ENCODE assay signal across 11 cellular contexts in the genomic region with DNA sequence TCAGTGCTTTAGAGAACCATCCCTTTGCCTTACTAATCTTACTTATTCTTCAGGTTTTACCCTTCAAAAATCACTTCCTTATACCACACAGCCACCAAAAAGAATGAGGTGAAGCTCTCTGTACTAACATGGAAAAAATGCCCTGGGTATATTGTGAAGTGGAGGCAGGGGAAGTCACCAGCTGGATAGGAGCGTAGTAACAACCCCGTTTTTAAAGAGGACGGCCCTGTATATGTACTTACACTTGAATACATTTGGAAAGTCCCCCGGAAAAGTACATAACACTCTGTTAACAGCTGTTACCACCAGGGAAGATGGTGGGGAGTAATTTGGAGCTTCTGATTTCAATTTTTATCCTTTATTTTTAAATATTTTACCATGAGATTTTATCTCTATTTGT. TPM values are rescaled to one million over a fixed set of nuclear protein-coding genes. Genes with fewer than 3 reads are reported as not detected.
DNase-seq lines count a peak whose midpoint lies in the region; ATAC-seq, FAIRE-seq and TF ChIP-seq lines count a peak whose summit lies in the region.
"Had no signal": no experiment of that assay in that cellular context is flagged by ENCODE, and none has a peak within 500 bp of the region (broad histone marks: within the 10 kb centered on the region; RNA-seq: fewer than 3 reads in every experiment).

No MANE protein-coding gene starts in this region.

- no peak for FAIRE-seq in kidney (lab: Jason Lieb, UNC)

- H3K4me3 ChIP-seq in cardiac muscle cell (no peak overlapping the region), RWPE2 (ENCODE audit: severe bottlenecking) (no peak overlapping the region), fibroblast of lung (replicated peaks in 1 of 4; ENCODE audit: control extremely low read depth in 1 of 4, insufficient read depth in 1 of 4, low read depth in 3 of 4, low read length in 4 of 4) (no peak overlapping the region), upper lobe of right lung (no peak overlapping the region), kidney (ENCODE audit: low read length in 2 of 2) (no peak overlapping the region)
- H3K4me3 ChIP-seq: dorsolateral prefrontal cortex, vagina had no signal

- no peaks in the 10 kb centered on the region for H4K20me1 ChIP-seq in fibroblast of lung (ENCODE audit: control insufficient read depth, extremely low read depth, insufficient read depth, low read length)

- H2AFZ ChIP-seq in fibroblast of lung (ENCODE audit: low read length): peak overlapping the region; percentile 7
- H2AFZ ChIP-seq: parathyroid adenoma had no signal

- H3K79me2 ChIP-seq in fibroblast of lung (ENCODE audit: control insufficient read depth, insufficient read depth, low read length): no peaks in the 10 kb centered on the region
- H3K79me2 ChIP-seq: parathyroid adenoma had no signal

- H3K9me3 ChIP-seq in cardiac muscle cell (ENCODE audit: low read depth) (no peaks in the 10 kb centered on the region), RWPE2 (ENCODE audit: severe bottlenecking) (no peaks in the 10 kb centered on the region), fibroblast of lung (ENCODE audit: control insufficient read depth, insufficient read depth, low read depth, low read length) (no peaks in the 10 kb centered on the region), upper lobe of right lung (no peaks in the 10 kb centered on the region), kidney (ENCODE audit: control insufficient read depth in 1 of 2, low read length in 2 of 2) (no peaks in the 10 kb centered on the region)
- H3K9me3 ChIP-seq: vagina had no signal

- peak; percentile 15; the same call in 1 of the 3 replicates for ATAC-seq in RWPE2 (ENCODE audit: low read depth)
- ATAC-seq in upper lobe of right lung: peak; percentile 45
- ATAC-seq in GM21529 (IDR thresholded peaks at IDR 0.05; ENCODE audit: unreplicated experiment): no peak

- no peak overlapping the region for H3K4me2 ChIP-seq in fibroblast of lung (ENCODE audit: extremely low read depth, insufficient read depth, low read length)

- no peak overlapping the region for H3K9ac ChIP-seq in fibroblast of lung (ENCODE audit: insufficient read depth, low read length)
- no peak overlapping the region for H3K9ac ChIP-seq in kidney (ENCODE audit: low read length in 2 of 2)
- H3K9ac ChIP-seq: parathyroid adenoma had no signal

- DNase-seq in cardiac muscle cell (ENCODE audit: low read depth in 1 of 2, low spot score in 1 of 2) (peak in 1 of 2 donors; percentile 13), cardiac septum (ENCODE audit: low spot score) (no peak), RWPE2 (ENCODE audit: low spot score) (no peak), fibroblast of lung (ENCODE audit: low read depth in 2 of 2) (peak in 1 of 2 donors; percentile 24), upper lobe of right lung (no peak), inferior parietal cortex (ENCODE audit: extremely low spot score) (no peak), kidney (no peak)
- DNase-seq: dorsolateral prefrontal cortex had no signal

- H3K36me3 ChIP-seq in cardiac muscle cell (no peaks in the 10 kb centered on the region), RWPE2 (ENCODE audit: low read depth) (no peaks in the 10 kb centered on the region), fibroblast of lung (ENCODE audit: control insufficient read depth, insufficient read depth, low read length) (no peaks in the 10 kb centered on the region), upper lobe of right lung (no peaks in the 10 kb centered on the region), kidney (ENCODE audit: control insufficient read depth in 1 of 2, insufficient read depth in 2 of 2, low read length in 2 of 2) (no peaks in the 10 kb centered on the region)
- H3K36me3 ChIP-seq: vagina had no signal

- peaks cover 20% of the 10 kb centered on the region for H3K4me1 ChIP-seq in cardiac muscle cell (ENCODE audit: low read depth)
- H3K4me1 ChIP-seq in RWPE2 (ENCODE audit: insufficient read depth, poor library complexity, severe bottlenecking): no peaks in the 10 kb centered on the region
- H3K4me1 ChIP-seq in fibroblast of lung (ENCODE audit: control insufficient read depth, extremely low read depth, insufficient read depth, low read length): no peaks in the 10 kb centered on the region
- peaks cover 12% of the 10 kb centered on the region for H3K4me1 ChIP-seq in upper lobe of right lung
- H3K4me1 ChIP-seq in kidney (ENCODE audit: control insufficient read depth in 1 of 2, insufficient read depth in 1 of 2, low read depth in 1 of 2, low read length in 2 of 2): peaks cover 0 to 2% of the 10 kb centered on the region in 2 donors
- H3K4me1 ChIP-seq: parathyroid adenoma had no signal

- intact Hi-C loops in cardiac septum (cut with DNase I): no loop called here
- intact Hi-C loops in upper lobe of right lung (cut with DNase I): no loop called here
- intact Hi-C loops in kidney (cut with DNase I): no loop called here

- no peak for TF ChIP-seq CTCF in cardiac muscle cell (IDR thresholded peaks at IDR 0.05; ENCODE audit: low read depth, low read length)
- TF ChIP-seq CTCF in RWPE2 (IDR thresholded peaks at IDR 0.05; ENCODE audit: poor library complexity, severe bottlenecking): no peak
- no peak for TF ChIP-seq CTCF in fibroblast of lung (conservative IDR thresholded peaks at IDR 0.05 in 1 of 2, IDR thresholded peaks at IDR 0.05 in 1 of 2; ENCODE audit: low read depth in 1 of 2, low read length in 2 of 2)
- TF ChIP-seq CTCF in upper lobe of right lung (IDR thresholded peaks at IDR 0.05): no peak
- no peak for TF ChIP-seq CTCF in kidney (IDR thresholded peaks at IDR 0.05; ENCODE audit: borderline replicate concordance, extremely low read depth, insufficient read depth)

- H3K27me3 ChIP-seq in cardiac muscle cell (no peaks in the 10 kb centered on the region), RWPE2 (ENCODE audit: insufficient read depth, poor library complexity, severe bottlenecking) (no peaks in the 10 kb centered on the region), fibroblast of lung (ENCODE audit: control insufficient read depth, insufficient read depth, low read length) (no peaks in the 10 kb centered on the region), upper lobe of right lung (no peaks in the 10 kb centered on the region)
- H3K27me3 ChIP-seq: dorsolateral prefrontal cortex, vagina had no signal

- H3K27ac ChIP-seq in cardiac muscle cell (peak overlapping the region; percentile 49), RWPE2 (ENCODE audit: poor library complexity, severe bottlenecking) (peak overlapping the region; percentile 14), fibroblast of lung (ENCODE audit: insufficient read depth, low read length) (no peak overlapping the region), upper lobe of right lung (peak overlapping the region; percentile 45), kidney (ENCODE audit: low read depth in 2 of 2, low read length in 2 of 2) (no peak overlapping the region)
- H3K27ac ChIP-seq: parathyroid adenoma, vagina had no signal

RNA-seq across cellular contexts. Expression of a gene that starts 28.2 kb away (rescaled TPM):
- total RNA-seq in cardiac muscle cell (86.8 and 99.5 TPM in 2 replicates), cardiac septum (73.1 TPM), fibroblast of lung (42.1 and 56.0 TPM in 2 replicates), upper lobe of right lung (81.7 TPM), kidney (121 TPM)
- polyA plus RNA-seq in cardiac muscle cell (116 and 152 TPM in 2 replicates), fibroblast of lung (73.0 and 84.8 TPM in 2 replicates), kidney (ENCODE audit: insufficient read depth, low read depth, low replicate concordance) (66.9 TPM)
- 121 and 148 TPM in 2 replicates for polyA plus RNA-seq in fibroblast of lung (2012)
- polyA minus RNA-seq in fibroblast of lung (ENCODE audit: low replicate concordance): 120 and 145 TPM in 2 replicates

RNA-seq across cellular contexts. Expression of a gene that starts 47.3 kb away (rescaled TPM):
- total RNA-seq in cardiac muscle cell (105 and 161 TPM in 2 replicates), cardiac septum (216 TPM), fibroblast of lung (268 and 366 TPM in 2 replicates), upper lobe of right lung (244 TPM), kidney (236 TPM)
- polyA plus RNA-seq in cardiac muscle cell (285 and 366 TPM in 2 replicates), fibroblast of lung (398 and 429 TPM in 2 replicates), kidney (ENCODE audit: insufficient read depth, low read depth, low replicate concordance) (130 TPM)
- polyA plus RNA-seq in fibroblast of lung (2012): 353 and 388 TPM in 2 replicates
- 161 and 218 TPM in 2 replicates for polyA minus RNA-seq in fibroblast of lung (ENCODE audit: low replicate concordance)

Comparison
In these comparisons a context has a peak if more than half of its experiments do, and no peak if none do; other contexts are left out.
1. H3K27ac ChIP-seq: peak in cardiac muscle cell (single experiment), RWPE2 (single experiment) and upper lobe of right lung (single experiment); none in fibroblast of lung (single experiment) and kidney (0 of 2).